ENCODE assay signal across 10 cellular contexts in the genomic region with DNA sequence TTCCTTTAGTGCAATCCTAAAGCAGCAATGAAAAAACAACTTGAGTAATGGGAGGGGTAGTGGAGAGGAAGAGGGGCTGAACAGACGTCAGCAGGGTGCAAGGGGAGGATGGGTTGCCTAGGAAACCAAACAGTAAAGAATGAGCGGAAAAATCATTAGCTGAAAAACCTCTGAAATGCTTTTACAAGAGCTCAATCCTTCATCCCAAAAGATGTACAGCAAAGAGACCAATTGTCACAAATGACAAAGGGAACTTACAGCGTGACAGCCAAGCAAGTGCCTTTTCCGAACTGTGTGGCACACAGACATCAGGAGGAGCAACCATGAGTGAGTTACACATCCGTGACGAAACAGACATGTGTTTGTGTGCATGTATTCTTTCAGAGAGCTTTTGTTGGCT.
A peak's percentile ranks its signal among the peaks of the same experiment; 100 is the strongest.
DNase-seq lines count a peak whose midpoint lies in the region; ATAC-seq and TF ChIP-seq lines count a peak whose summit lies in the region.
"Had no signal": no experiment of that assay in that cellular context is flagged by ENCODE, and none has a peak within 500 bp of the region (broad histone marks: within the 10 kb centered on the region; RNA-seq: fewer than 3 reads in every experiment).

No MANE protein-coding gene starts in this region.

- no peaks in the 10 kb centered on the region for H3K27me3 Mint-ChIP-seq in activated CD8-positive, alpha-beta memory T cell treated with anti-CD3 and anti-CD28 coated beads, Interleukin-2, amount 10 ng/mL, durations not matched to agents 7 days and 5 days
- no peaks in the 10 kb centered on the region for H3K27me3 Mint-ChIP-seq in activated CD8-positive, alpha-beta T cell treated with anti-CD3 and anti-CD28 coated beads, Interleukin-2, amount 10 ng/mL, durations not matched to agents 7 days and 5 days (ENCODE audit: low read depth)
- H3K27me3 Mint-ChIP-seq in glutamatergic neuron (ENCODE audit: unreplicated experiment), result no peaks in the 10 kb centered on the region

- no peak overlapping the region for H3K27ac ChIP-seq in foreskin keratinocyte

- no peaks in the 10 kb centered on the region for H3K27me3 ChIP-seq in foreskin keratinocyte

- CTCF ChIA-PET in activated CD8-positive, alpha-beta memory T cell treated with anti-CD3 and anti-CD28 coated beads, Interleukin-2, amount 10 ng/mL, durations not matched to agents 7 days and 5 days (lab: Charles Lee), result interaction anchor here (0.8 to 1.6 kb wide), 3 partner anchors 10 to 84 kb away, joined by 3 to 4 read pairs (median 4); no protein-coding TSS in a partner anchor
- CTCF ChIA-PET in activated CD8-positive, alpha-beta T cell treated with anti-CD3 and anti-CD28 coated beads, Interleukin-2, amount 10 ng/mL, durations not matched to agents 7 days and 5 days (lab: Charles Lee), result interaction anchor here (0.8 to 1.8 kb wide), 3 partner anchors 66 to 158 kb away, joined by 3 to 5 read pairs (median 3); no protein-coding TSS in a partner anchor

- peaks cover 15% of the 10 kb centered on the region for H3K4me1 Mint-ChIP-seq in activated CD8-positive, alpha-beta memory T cell treated with anti-CD3 and anti-CD28 coated beads, Interleukin-2, amount 10 ng/mL, durations not matched to agents 7 days and 5 days
- peaks cover 23% of the 10 kb centered on the region for H3K4me1 Mint-ChIP-seq in activated CD8-positive, alpha-beta T cell treated with anti-CD3 and anti-CD28 coated beads, Interleukin-2, amount 10 ng/mL, durations not matched to agents 7 days and 5 days (ENCODE audit: low read depth)
- peaks cover 9% of the 10 kb centered on the region for H3K4me1 Mint-ChIP-seq in glutamatergic neuron (ENCODE audit: low read depth, unreplicated experiment)

- peak overlapping the region; percentile 14 for H3K27ac Mint-ChIP-seq in activated CD8-positive, alpha-beta memory T cell treated with anti-CD3 and anti-CD28 coated beads, Interleukin-2, amount 10 ng/mL, durations not matched to agents 7 days and 5 days
- H3K27ac Mint-ChIP-seq in activated CD8-positive, alpha-beta T cell treated with anti-CD3 and anti-CD28 coated beads, Interleukin-2, amount 10 ng/mL, durations not matched to agents 7 days and 5 days, result no peak overlapping the region
- peak overlapping the region; percentile 65 for H3K27ac Mint-ChIP-seq in glutamatergic neuron (ENCODE audit: unreplicated experiment)

- H3K36me3 Mint-ChIP-seq in activated CD8-positive, alpha-beta memory T cell treated with anti-CD3 and anti-CD28 coated beads, Interleukin-2, amount 10 ng/mL, durations not matched to agents 7 days and 5 days, result peaks cover 4% of the 10 kb centered on the region
- peaks cover 2% of the 10 kb centered on the region for H3K36me3 Mint-ChIP-seq in activated CD8-positive, alpha-beta T cell treated with anti-CD3 and anti-CD28 coated beads, Interleukin-2, amount 10 ng/mL, durations not matched to agents 7 days and 5 days (ENCODE audit: low read depth)
- no peaks in the 10 kb centered on the region for H3K36me3 Mint-ChIP-seq in glutamatergic neuron (ENCODE audit: unreplicated experiment)

- TF ChIP-seq CTCF in glutamatergic neuron (IDR thresholded peaks at IDR 0.05; ENCODE audit: partially characterized antibody, unreplicated experiment), result no peak
- no peak for TF ChIP-seq CTCF in foreskin keratinocyte (conservative IDR thresholded peaks at IDR 0.05)

- peaks cover 12% of the 10 kb centered on the region for H3K4me1 ChIP-seq in foreskin keratinocyte

- H3K9me3 Mint-ChIP-seq in activated CD8-positive, alpha-beta memory T cell treated with anti-CD3 and anti-CD28 coated beads, Interleukin-2, amount 10 ng/mL, durations not matched to agents 7 days and 5 days (ENCODE audit: low read depth), result peaks cover 2% of the 10 kb centered on the region
- H3K9me3 Mint-ChIP-seq in activated CD8-positive, alpha-beta T cell treated with anti-CD3 and anti-CD28 coated beads, Interleukin-2, amount 10 ng/mL, durations not matched to agents 7 days and 5 days (ENCODE audit: insufficient read depth), result no peaks in the 10 kb centered on the region
- H3K9me3 Mint-ChIP-seq in glutamatergic neuron (ENCODE audit: unreplicated experiment), result no peaks in the 10 kb centered on the region

- H3K4me3 Mint-ChIP-seq in activated CD8-positive, alpha-beta memory T cell treated with anti-CD3 and anti-CD28 coated beads, Interleukin-2, amount 10 ng/mL, durations not matched to agents 7 days and 5 days, result no peak overlapping the region
- H3K4me3 Mint-ChIP-seq in activated CD8-positive, alpha-beta T cell treated with anti-CD3 and anti-CD28 coated beads, Interleukin-2, amount 10 ng/mL, durations not matched to agents 7 days and 5 days, result peak overlapping the region; percentile 3
- H3K4me3 Mint-ChIP-seq in glutamatergic neuron (ENCODE audit: unreplicated experiment), result peak overlapping the region; percentile 50

- POLR2A ChIA-PET in activated CD8-positive, alpha-beta T cell treated with anti-CD3 and anti-CD28 coated beads, Interleukin-2, amount 10 ng/mL, durations not matched to agents 7 days and 5 days (lab: Charles Lee), result interaction anchor here (0.7 to 1.1 kb wide), 2 partner anchors 26 to 32 kb away, joined by 5 to 7 read pairs; no protein-coding TSS in a partner anchor

- ATAC-seq in activated CD8-positive, alpha-beta memory T cell treated with anti-CD3 and anti-CD28 coated beads, Interleukin-2, amount 10 ng/mL, durations not matched to agents 7 days and 5 days, result no peak
- ATAC-seq in activated CD8-positive, alpha-beta T cell treated with anti-CD3 and anti-CD28 coated beads, Interleukin-2, amount 10 ng/mL, durations not matched to agents 7 days and 5 days, result peak; percentile 79
- peak; percentile 45 for ATAC-seq in stimulated activated naive CD8-positive, alpha-beta T cell treated with anti-CD3 and anti-CD28 coated beads, Interleukin-15, Interleukin-2, amounts not matched to agents 100 U/mL and 50 U/mL, for 24 hours
- ATAC-seq in foreskin keratinocyte (no peak), HG03378 (IDR thresholded peaks at IDR 0.05; ENCODE audit: unreplicated experiment) (no peak)

- DNase-seq in activated CD8-positive, alpha-beta memory T cell treated with anti-CD3 and anti-CD28 coated beads, Interleukin-2, amount 10 ng/mL, durations not matched to agents 7 days and 5 days, result no peak
- DNase-seq in activated CD8-positive, alpha-beta memory T cell treated with anti-CD3 and anti-CD28 coated beads, Interleukin-2, amount 50 U/mL, for 48 hours, result no peak
- no peak for DNase-seq in activated CD8-positive, alpha-beta T cell treated with anti-CD3 and anti-CD28 coated beads, Interleukin-2, amount 10 ng/mL, durations not matched to agents 7 days and 5 days
- DNase-seq in glutamatergic neuron (no peak), foreskin keratinocyte (no peak), DMS 273 (lab: John Stamatoyannopoulos, UW; ENCODE audit: unreplicated experiment) (no peak)
- no peak for DNase-seq in stimulated activated naive CD8-positive, alpha-beta T cell treated with anti-CD3 and anti-CD28 coated beads, Interleukin-15, Interleukin-2, amounts not matched to agents 100 U/mL and 50 U/mL, for 24 hours
- DNase-seq: C1 segment of cervical spinal cord, NCI-H1105 had no signal

Comparison
In these comparisons a context has a peak if more than half of its experiments do, and no peak if none do; other contexts are left out.
1. ATAC-seq: peak in activated CD8-positive, alpha-beta T cell treated with anti-CD3 and anti-CD28 coated beads, Interleukin-2, amount 10 ng/mL, durations not matched to agents 7 days and 5 days (single experiment) and stimulated activated naive CD8-positive, alpha-beta T cell treated with anti-CD3 and anti-CD28 coated beads, Interleukin-15, Interleukin-2, amounts not matched to agents 100 U/mL and 50 U/mL, for 24 hours (single experiment); none in activated CD8-positive, alpha-beta memory T cell treated with anti-CD3 and anti-CD28 coated beads, Interleukin-2, amount 10 ng/mL, durations not matched to agents 7 days and 5 days (single experiment), foreskin keratinocyte (single experiment) and HG03378 (single experiment).